In the genomic region with DNA sequence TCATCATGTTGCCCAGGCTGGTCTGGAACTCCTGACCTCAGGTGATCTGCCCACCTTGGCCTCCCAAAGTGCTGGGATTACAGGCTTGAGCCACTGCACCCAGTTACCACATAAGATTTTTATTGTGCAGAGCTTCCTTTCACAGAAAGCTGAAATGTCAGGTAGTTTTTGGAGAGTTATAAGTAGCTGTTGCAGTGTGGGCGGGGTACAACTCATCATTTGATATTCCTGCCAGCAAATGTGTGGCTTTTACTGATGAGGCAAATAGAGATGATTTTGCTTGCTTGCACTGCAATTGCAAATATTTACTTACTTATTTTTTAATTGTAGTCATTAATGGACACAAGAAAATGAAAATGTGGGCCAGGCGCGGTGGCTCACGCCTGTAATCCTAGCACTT, we compare ENCODE assay signal across 36 cellular contexts. TPM values are rescaled to one million over a fixed set of nuclear protein-coding genes. Genes with fewer than 3 reads are reported as not detected.
"Had no signal": no experiment of that assay in that cellular context is flagged by ENCODE, and none has a peak within 500 bp of the region (broad histone marks: within the 10 kb centered on the region; RNA-seq: fewer than 3 reads in every experiment).

No MANE protein-coding gene starts in this region.

- H3K36me3 ChIP-seq: left lung, lower lobe of right lung, neural progenitor cell, neutrophil, right atrium auricular region, right lobe of liver, stomach, suprapubic skin, thoracic aorta, tibial artery, upper lobe of right lung had no signal

- ATAC-seq: left cardiac atrium; left lung; natural killer cell; psoas muscle; right lobe of liver; stimulated activated memory B cell treated with anti-CD40 and anti-IgM and Interleukin-4, amounts not matched to agents 10 μg/mL and 1 μg/mL and 100 μg/mL, for 72 hours; stimulated activated naive CD8-positive, alpha-beta T cell treated with anti-CD3 and anti-CD28 coated beads, Interleukin-15, Interleukin-2, amounts not matched to agents 100 U/mL and 50 U/mL, for 24 hours; upper lobe of right lung had no signal

- H3K27me3 Mint-ChIP-seq: naive B cell; stimulated activated memory B cell treated with anti-CD40 and anti-IgM and Interleukin-4, amounts not matched to agents 10 μg/mL and 1 μg/mL and 100 μg/mL, for 72 hours had no signal

- H3K4me1 ChIP-seq: left lung, lower lobe of right lung, parathyroid adenoma, psoas muscle, right atrium auricular region, right lobe of liver, stomach, suprapubic skin, tibial artery, upper lobe of right lung had no signal

- H3K4me3 ChIP-seq: hepatocyte, left lung, lower lobe of right lung, neural progenitor cell, psoas muscle, right atrium auricular region, right lobe of liver, smooth muscle cell, stomach, suprapubic skin, thoracic aorta, tibial artery, upper lobe of right lung had no signal

- H3K36me3 Mint-ChIP-seq: mesothelial cell of epicardium; naive B cell; natural killer cell; neural progenitor cell; stimulated activated memory B cell treated with anti-CD40 and anti-IgM and Interleukin-4, amounts not matched to agents 10 μg/mL and 1 μg/mL and 100 μg/mL, for 72 hours had no signal

- H3K27ac Mint-ChIP-seq: mesothelial cell of epicardium; naive B cell; natural killer cell; nephron progenitor cell; neural progenitor cell; stimulated activated memory B cell treated with anti-CD40 and anti-IgM and Interleukin-4, amounts not matched to agents 10 μg/mL and 1 μg/mL and 100 μg/mL, for 72 hours had no signal

- H3K4me2 ChIP-seq: hepatocyte, neural progenitor cell, smooth muscle cell had no signal

- H3K9ac ChIP-seq: neural progenitor cell, parathyroid adenoma had no signal

- H3K4me3 Mint-ChIP-seq: mesothelial cell of epicardium; naive B cell; natural killer cell; nephron progenitor cell; neural progenitor cell; stimulated activated memory B cell treated with anti-CD40 and anti-IgM and Interleukin-4, amounts not matched to agents 10 μg/mL and 1 μg/mL and 100 μg/mL, for 72 hours had no signal

- H3K27me3 ChIP-seq: neural progenitor cell, right atrium auricular region, right lobe of liver had no signal

- H3K4me1 Mint-ChIP-seq: natural killer cell had no signal

- H3K27ac ChIP-seq: hepatocyte, left lung, lower lobe of right lung, neural progenitor cell, neutrophil, parathyroid adenoma, psoas muscle, right atrium auricular region, right lobe of liver, stomach, suprapubic skin, thoracic aorta, tibial artery, upper lobe of right lung had no signal

- H3K9me3 Mint-ChIP-seq: mesothelial cell of epicardium; naive B cell; natural killer cell; nephron progenitor cell; neural progenitor cell; stimulated activated memory B cell treated with anti-CD40 and anti-IgM and Interleukin-4, amounts not matched to agents 10 μg/mL and 1 μg/mL and 100 μg/mL, for 72 hours had no signal

- H3K9me3 ChIP-seq: left lung, lower lobe of right lung, neutrophil, psoas muscle, right atrium auricular region, right lobe of liver, stomach, suprapubic skin, thoracic aorta, tibial artery, upper lobe of right lung had no signal

- H3K79me2 ChIP-seq: hepatocyte, parathyroid adenoma had no signal

- DNase-seq: kidney glomerular epithelial cell; left cardiac atrium; left lung; lower lobe of right lung; mammary epithelial cell; mesenchymal stem cell; naive B cell; natural killer cell; nephron progenitor cell; occipital lobe; psoas muscle; right lobe of liver; stimulated activated CD4-positive, alpha-beta T cell treated with anti-CD3 and anti-CD28 coated beads, Interleukin-1b, Interleukin-23, amount 100 ng/mL, for 48 hours; stimulated activated CD4-positive, alpha-beta T cell treated with anti-CD3 and anti-CD28 coated beads, Interleukin-2, amount 100 ng/mL, for 48 hours; stimulated activated CD4-positive, alpha-beta T cell treated with anti-CD3 and anti-CD28 coated beads, Interleukin-4, amount 100 ng/mL, for 4 hours; stimulated activated CD8-positive, alpha-beta memory T cell treated with anti-CD3 and anti-CD28 coated beads, Interleukin-4, amount 100 ng/mL, for 48 hours; stimulated activated naive CD8-positive, alpha-beta T cell treated with anti-CD3 and anti-CD28 coated beads, Interleukin-15, Interleukin-2, amounts not matched to agents 100 U/mL and 50 U/mL, for 24 hours; stomach; tibial artery; trophoblast cell; upper lobe of right lung had no signal

- H2AFZ ChIP-seq: hepatocyte, neural progenitor cell, parathyroid adenoma had no signal

RNA-seq across cellular contexts. Expression of a gene that starts 32.4 kb away (rescaled TPM):
- total RNA-seq: left cardiac atrium, left lung, lower lobe of right lung, mammary epithelial cell, mesothelial cell of epicardium, mononuclear cell, natural killer cell, occipital lobe, osteocyte, posterior vena cava, psoas muscle, renal cortical epithelial cell, right atrium auricular region, smooth muscle cell, suprapubic skin had no signal
- polyA plus RNA-seq: hepatocyte, keratinocyte, mammary epithelial cell, psoas muscle, smooth muscle cell had no signal
